In genomic region chr12:12919666-12920435, GRCh38 we compare ENCODE assay signal across 1 cellular context.
TF ChIP-seq lines count a peak whose summit lies in the region.

No MANE protein-coding gene starts in this region.

TF ChIP-seq in A549, 52 proteins besides CTCF, POLR2A, EP300 and RAD21 (continued from another document):
- TF ChIP-seq PHF8 (IDR thresholded peaks at IDR 0.05; ENCODE audit: borderline replicate concordance, low read depth) (no peak), EHF (CRISPR knock-in tag; IDR thresholded peaks at IDR 0.05) (no peak), ZSCAN20 (CRISPR knock-in tag; IDR thresholded peaks at IDR 0.05) (no peak)
